9 cellular contexts compared by ENCODE assay signal in genomic region chr20:62602550-62602949, GRCh38. TPM values are rescaled to one million over a fixed set of nuclear protein-coding genes. Genes with fewer than 3 reads are reported as not detected.
A peak's percentile ranks its signal among the peaks of the same experiment; 100 is the strongest.
DNase-seq lines count a peak whose midpoint lies in the region; ATAC-seq, FAIRE-seq and TF ChIP-seq lines count a peak whose summit lies in the region.
"Had no signal": no experiment of that assay in that cellular context is flagged by ENCODE, and none has a peak within 500 bp of the region (broad histone marks: within the 10 kb centered on the region; RNA-seq: fewer than 3 reads in every experiment).

No MANE protein-coding gene starts in this region.

- H2AFZ ChIP-seq in HepG2 (ENCODE audit: low read length), result no peak overlapping the region

- no peak for TF ChIP-seq RAD21 in liver (IDR thresholded peaks at IDR 0.05)
- TF ChIP-seq RAD21 in HepG2 (CRISPR knock-in tag; IDR thresholded peaks at IDR 0.05), result no peak

- H3K4me3 ChIP-seq in liver (ENCODE audit: low read depth in 1 of 3, low read length in 3 of 3), result no peak overlapping the region
- H3K4me3 ChIP-seq in HepG2 (replicated peaks in 1 of 3; ENCODE audit: insufficient read depth in 1 of 3, low read depth in 2 of 3, low read length in 3 of 3), result no peak overlapping the region
- H3K4me3 ChIP-seq in right atrium auricular region, result no peak overlapping the region
- H3K4me3 ChIP-seq in upper lobe of right lung, result peak overlapping the region; percentile 1

- H3K4me1 ChIP-seq in liver (ENCODE audit: control insufficient read depth in 4 of 4, insufficient read depth in 4 of 4, low read length in 3 of 4) (peaks cover 4 to 17% (median 11%) of the 10 kb centered on the region in 4 donors), HepG2 (ENCODE audit: insufficient read depth, low read length) (peaks cover 11% of the 10 kb centered on the region), right atrium auricular region (peaks cover 0 to 39% of the 10 kb centered on the region in 2 donors), upper lobe of right lung (peaks cover 26% of the 10 kb centered on the region)

- no TSS peak for BruUV-seq in HepG2 (replicated peaks; lab: Mats Ljungman, UMichigan)

- peak overlapping the region; percentile 46 for H3K4me3 Mint-ChIP-seq in activated CD4-positive, alpha-beta memory T cell treated with anti-CD3 and anti-CD28 coated beads for 36 hours

- H3K79me2 ChIP-seq in HepG2 (ENCODE audit: insufficient read depth, low read length), result no peaks in the 10 kb centered on the region

- no peak for TF ChIP-seq EP300 in HepG2 (IDR thresholded peaks at IDR 0.05; ENCODE audit: low read depth in 2 of 2, low read length in 2 of 2)
- no peak for TF ChIP-seq EP300 in HepG2 (CRISPR knock-in tag; IDR thresholded peaks at IDR 0.05; ENCODE audit: borderline replicate concordance)

- TF ChIP-seq POLR2A in HepG2 (IDR thresholded peaks at IDR 0.05; ENCODE audit: insufficient read depth in 1 of 2, low read depth in 2 of 2, low read length in 2 of 2), result no peak

- no peaks in the 10 kb centered on the region for H3K36me3 ChIP-seq in liver (ENCODE audit: control insufficient read depth in 4 of 4, insufficient read depth in 3 of 4, low read depth in 1 of 4, low read length in 3 of 4)
- no peaks in the 10 kb centered on the region for H3K36me3 ChIP-seq in HepG2 (replicated peaks in 1 of 2; ENCODE audit: control insufficient read depth in 1 of 2, insufficient read depth in 2 of 2, low read length in 2 of 2)
- no peaks in the 10 kb centered on the region for H3K36me3 ChIP-seq in right atrium auricular region
- H3K36me3 ChIP-seq in upper lobe of right lung, result no peaks in the 10 kb centered on the region

- in situ Hi-C loops in HepG2 (cut with HindIII; ENCODE audit: extremely low pct_ligation_motif_present, low pct_unique_long_range_greater_than_20kb), result no loop called here

- H3K36me3 Mint-ChIP-seq in activated CD4-positive, alpha-beta memory T cell treated with anti-CD3 and anti-CD28 coated beads for 36 hours, result no peaks in the 10 kb centered on the region

- peak overlapping the region; percentile 44 for H3K27ac Mint-ChIP-seq in activated CD4-positive, alpha-beta memory T cell treated with anti-CD3 and anti-CD28 coated beads for 36 hours

- peak overlapping the region; percentile 58 to 66 for H3K27ac ChIP-seq in liver (ENCODE audit: low read depth in 1 of 2, low read length in 2 of 2)
- no peak overlapping the region for H3K27ac ChIP-seq in HepG2 (ENCODE audit: extremely low read length, insufficient read depth, low read length)
- H3K27ac ChIP-seq in right atrium auricular region, result peak overlapping the region; percentile 48 to 51
- peak overlapping the region; percentile 55 for H3K27ac ChIP-seq in upper lobe of right lung

- H3K27me3 ChIP-seq in liver (ENCODE audit: control insufficient read depth in 4 of 4, insufficient read depth in 4 of 4, low read length in 3 of 4), result peaks cover 0 to 2% (median 0%) of the 10 kb centered on the region in 4 donors
- H3K27me3 ChIP-seq in HepG2 (ENCODE audit: control insufficient read depth in 1 of 2, insufficient read depth in 2 of 2, low read length in 2 of 2), result peaks cover 35 to 94% of the 10 kb centered on the region in 2 experiments
- no peaks in the 10 kb centered on the region for H3K27me3 ChIP-seq in right atrium auricular region
- H3K27me3 ChIP-seq in upper lobe of right lung, result peaks cover 11% of the 10 kb centered on the region

- H3K27me3 Mint-ChIP-seq in activated CD4-positive, alpha-beta memory T cell treated with anti-CD3 and anti-CD28 coated beads for 36 hours, result peaks cover 19% of the 10 kb centered on the region

- no peaks in the 10 kb centered on the region for H4K20me1 ChIP-seq in HepG2 (ENCODE audit: insufficient read depth, low read length)

- no peak for FAIRE-seq in HepG2 (lab: Jason Lieb, UNC)

- no peaks in the 10 kb centered on the region for H3K9me3 Mint-ChIP-seq in activated CD4-positive, alpha-beta memory T cell treated with anti-CD3 and anti-CD28 coated beads for 36 hours

- H3K9me3 ChIP-seq in liver (ENCODE audit: control insufficient read depth in 4 of 4, low read length in 3 of 4), result no peaks in the 10 kb centered on the region
- H3K9me3 ChIP-seq in HepG2 (ENCODE audit: low read length), result no peaks in the 10 kb centered on the region
- no peaks in the 10 kb centered on the region for H3K9me3 ChIP-seq in right atrium auricular region
- no peaks in the 10 kb centered on the region for H3K9me3 ChIP-seq in upper lobe of right lung

- TF ChIP-seq CTCF in liver (IDR thresholded peaks at IDR 0.05; ENCODE audit: low read depth, low read length, missing input control) (no peak), HepG2 (CRISPR knock-in tag; IDR thresholded peaks at IDR 0.05) (no peak), right atrium auricular region (IDR thresholded peaks at IDR 0.05) (no peak), upper lobe of right lung (IDR thresholded peaks at IDR 0.05) (no peak)

- H3K9ac ChIP-seq in liver (ENCODE audit: low read depth in 1 of 2, low read length in 2 of 2), result no peak overlapping the region
- no peak overlapping the region for H3K9ac ChIP-seq in HepG2 (ENCODE audit: insufficient read depth, low read depth, low read length)

- 57% methylated on average over 10 of the region's 10 CpGs for WGBS in liver
- 37% methylated on average over 10 of the region's 10 CpGs for WGBS in HepG2 (ENCODE audit: low lambda C conversion rate)

- no peak overlapping the region for H3K4me2 ChIP-seq in HepG2 (ENCODE audit: low read depth, low read length)

- CTCF ChIA-PET in HepG2 (lab: Yijun Ruan, JAX; ENCODE audit: low intra/inter-chr PET ratio, low total read pairs), result no interaction called here
- CTCF ChIA-PET in activated CD4-positive, alpha-beta memory T cell treated with anti-CD3 and anti-CD28 coated beads for 36 hours (lab: Charles Lee), result interaction anchor here (1.2 to 2.0 kb wide), 3 partner anchors 14 to 189 kb away, joined by 5 to 12 read pairs (median 8); no protein-coding TSS in a partner anchor

- intact Hi-C loops in HepG2 (cut with micrococcal nuclease; ENCODE audit: unreplicated experiment) (no loop called here), upper lobe of right lung (cut with DNase I) (no loop called here)
- intact Hi-C loops in activated CD4-positive, alpha-beta memory T cell treated with anti-CD3 and anti-CD28 coated beads for 36 hours (cut with micrococcal nuclease), result loop anchor here (2.0 to 5.0 kb wide), 2 partner anchors 14 to 100 kb away; no protein-coding TSS in a partner anchor

- peaks cover 19% of the 10 kb centered on the region for H3K4me1 Mint-ChIP-seq in activated CD4-positive, alpha-beta memory T cell treated with anti-CD3 and anti-CD28 coated beads for 36 hours (ENCODE audit: low read depth)

- POLR2A ChIA-PET in HepG2 (lab: Yijun Ruan, JAX), result no interaction called here
- POLR2A ChIA-PET in activated CD4-positive, alpha-beta memory T cell treated with anti-CD3 and anti-CD28 coated beads for 36 hours (lab: Charles Lee), result interaction anchor here (0.9 to 1.3 kb wide), 3 partner anchors 40 to 194 kb away, joined by 3 to 4 read pairs (median 4); partner anchors contain the start of genes MRGBP and SLCO4A1

- no peak for DNase-seq in HepG2 (ENCODE audit: low spot score)
- DNase-seq in activated CD4-positive, alpha-beta memory T cell treated with anti-CD3 and anti-CD28 coated beads for 36 hours, result peak; percentile 55
- no peak for DNase-seq in right atrium auricular region (ENCODE audit: low spot score)
- DNase-seq in upper lobe of right lung, result peak; percentile 88
- DNase-seq in HCEC 1CT, result no peak
- DNase-seq in retina, result no peak
- DNase-seq: T-helper 9 cell had no signal

- no peak for ATAC-seq in HepG2
- peak; percentile 73 for ATAC-seq in upper lobe of right lung
- ATAC-seq in HG03442 (IDR thresholded peaks at IDR 0.05; ENCODE audit: unreplicated experiment), result no peak

TF ChIP-seq in liver, 16 proteins besides CTCF, POLR2A, EP300 and RAD21 (continues in another document):
- TF ChIP-seq SP1 (IDR thresholded peaks at IDR 0.05) (no peak), GABPA (IDR thresholded peaks at IDR 0.05 in 1 of 2, conservative IDR thresholded peaks at IDR 0.05 in 1 of 2) (no peak), JUND (IDR thresholded peaks at IDR 0.05) (no peak), TAF1 (conservative IDR thresholded peaks at IDR 0.05) (no peak), RXRA (IDR thresholded peaks at IDR 0.05) (no peak)

TF ChIP-seq in HepG2, 621 proteins besides CTCF, POLR2A, EP300 and RAD21 (continues in another document):
- TF ChIP-seq ZNF570 (CRISPR knock-in tag; IDR thresholded peaks at IDR 0.05; ENCODE audit: borderline replicate concordance) (no peak), ZNF17 (CRISPR knock-in tag; IDR thresholded peaks at IDR 0.05) (no peak), CBX5 (CRISPR knock-in tag; IDR thresholded peaks at IDR 0.05; ENCODE audit: borderline replicate concordance) (no peak), ATRX (CRISPR knock-in tag; IDR thresholded peaks at IDR 0.05; ENCODE audit: borderline replicate concordance) (no peak)

RNA-seq across cellular contexts. Expression of gene SLCO4A1, which starts 39.8 kb away (rescaled TPM):
- total RNA-seq in liver, result 1 to 10 TPM; 1.7 to 3.5 TPM
- 1 to 10 TPM; 1.3 to 4.3 TPM for polyA plus RNA-seq in liver
- 23.8 and 55.5 TPM in 2 replicates for total RNA-seq in HepG2 (2016; rRNA removed; fragmentation: Illumina TruSeq; extraction: Trizol)
- total RNA-seq in HepG2 (2016; cell fraction: cytosol; rRNA removed; fragmentation: Illumina TruSeq; extraction: Trizol; ENCODE audit: low read depth), result 21.3 and 22.4 TPM in 2 replicates
- total RNA-seq in HepG2 (2016; cell fraction: insoluble cytoplasmic fraction; rRNA removed; fragmentation: Illumina TruSeq; extraction: Trizol), result 20.7 and 58.6 TPM in 2 replicates
- total RNA-seq in HepG2 (2016; cell fraction: membrane; rRNA removed; fragmentation: Illumina TruSeq; extraction: Trizol), result 31.3 and 32.0 TPM in 2 replicates
- total RNA-seq in HepG2 (2016; cell fraction: nucleus; rRNA removed; fragmentation: Illumina TruSeq; extraction: Trizol), result 55.7 and 65.4 TPM in 2 replicates
- 91.3 and 112 TPM in 2 replicates for polyA plus RNA-seq in HepG2 (2011; rRNA removed)
- polyA plus RNA-seq in HepG2 (2011; cell fraction: cytosol; rRNA removed), result 53.2 and 96.9 TPM in 2 replicates
- 133 and 239 TPM in 2 replicates for polyA plus RNA-seq in HepG2 (2011; cell fraction: nucleus; rRNA removed)
- 48.1 and 97.6 TPM in 2 replicates for polyA plus RNA-seq in HepG2 (2012)
- polyA plus RNA-seq in HepG2 (2016; cell fraction: cytosol; fragmentation: Illumina TruSeq; extraction: Trizol; ENCODE audit: low read depth), result 14.3 and 17.6 TPM in 2 replicates
- polyA plus RNA-seq in HepG2 (2016; cell fraction: insoluble cytoplasmic fraction; fragmentation: Illumina TruSeq; extraction: Trizol; ENCODE audit: low read depth), result 25.9 and 26.2 TPM in 2 replicates
- 21.9 and 22.4 TPM in 2 replicates for polyA plus RNA-seq in HepG2 (2016; cell fraction: membrane; fragmentation: Illumina TruSeq; extraction: Trizol; ENCODE audit: low read depth)
- 114 and 125 TPM in 2 replicates for polyA plus RNA-seq in HepG2 (2016; cell fraction: nucleus; fragmentation: Illumina TruSeq; extraction: Trizol; ENCODE audit: insufficient read depth, low read depth)
- polyA minus RNA-seq in HepG2 (2011; rRNA and poly(A)+ RNA removed; ENCODE audit: low replicate concordance), result 44.0 and 104 TPM in 2 replicates
- polyA minus RNA-seq in HepG2 (2011; cell fraction: cytosol; rRNA and poly(A)+ RNA removed), result 27.7 and 39.2 TPM in 2 replicates
- 31.2 and 42.4 TPM in 2 replicates for polyA minus RNA-seq in HepG2 (2011; cell fraction: nucleus; rRNA and poly(A)+ RNA removed)
- 10 to 100 TPM; 29.6 to 30.7 TPM for total RNA-seq in activated CD4-positive, alpha-beta memory T cell treated with anti-CD3 and anti-CD28 coated beads for 36 hours
- 10 to 100 TPM; 13.4 to 19.8 TPM for total RNA-seq in right atrium auricular region
- total RNA-seq in upper lobe of right lung, result 63.3 TPM

Comparison
In these comparisons a context has a peak if more than half of its experiments do, and no peak if none do; other contexts are left out.
1. DNase-seq: peak in activated CD4-positive, alpha-beta memory T cell treated with anti-CD3 and anti-CD28 coated beads for 36 hours (single experiment) and upper lobe of right lung (single experiment); none in HepG2 (single experiment), right atrium auricular region (single experiment), HCEC 1CT (single experiment) and retina (single experiment).